ENCODE assay signal across 17 cellular contexts in genomic region chr22:24095816-24096215, GRCh38.
DNase-seq lines count a peak whose midpoint lies in the region; TF ChIP-seq lines count a peak whose summit lies in the region.
"Had no signal": no experiment of that assay in that cellular context is flagged by ENCODE, and none has a peak within 500 bp of the region (broad histone marks: within the 10 kb centered on the region; RNA-seq: fewer than 3 reads in every experiment).

No MANE protein-coding gene starts in this region.

- H3K9me3 Mint-ChIP-seq in MCF 10A (ENCODE audit: unreplicated experiment) = no peaks in the 10 kb centered on the region

- TF ChIP-seq POLR2A in spleen (IDR thresholded peaks at IDR 0.05) = no peak

- H3K4me1 Mint-ChIP-seq in MCF 10A (ENCODE audit: insufficient read depth, unreplicated experiment) = no peaks in the 10 kb centered on the region
- H3K4me1 Mint-ChIP-seq: B cell had no signal

- H3K27ac ChIP-seq in spleen (no peak overlapping the region), A673 (ENCODE audit: low read depth, low read length, poor library complexity, severe bottlenecking) (no peak overlapping the region)

- CTCF ChIA-PET in MCF 10A (lab: Yijun Ruan, JAX) (interaction anchor here (0.6 to 0.9 kb wide), 3 partner anchors 9 to 378 kb away, joined by 3 to 4 read pairs (median 4); no protein-coding TSS in a partner anchor), A673 (lab: Charles Lee) (interaction anchor here (0.6 kb wide), 1 partner anchor 134 kb away, joined by 5 read pairs; no protein-coding TSS in a partner anchor)

- no peak overlapping the region for H3K4me3 Mint-ChIP-seq in MCF 10A (ENCODE audit: unreplicated experiment)
- H3K4me3 Mint-ChIP-seq: B cell had no signal

- BruUV-seq in MCF 10A (replicated peaks; lab: Mats Ljungman, UMichigan) (no TSS peak), A673 (replicated peaks; lab: Mats Ljungman, UMichigan) (no TSS peak)

- peak; percentile 20 for DNase-seq in NCI-H82 (lab: John Stamatoyannopoulos, UW)
- no peak for DNase-seq in NCI-H82 treated with DMSO at 0.1 percent for 48 hours (lab: John Stamatoyannopoulos, UW; ENCODE audit: unreplicated experiment)
- peak; percentile 22 for DNase-seq in HFF-Myc (ENCODE audit: extremely low read depth, low read depth)
- peak; percentile 23 for DNase-seq in fibroblast of villous mesenchyme (ENCODE audit: low read depth)
- DNase-seq in spleen = peak; percentile 16
- DNase-seq in MCF 10A (ENCODE audit: unreplicated experiment) = no peak
- no peak for DNase-seq in cortex of kidney (lab: John Stamatoyannopoulos, UW)
- no peak for DNase-seq in A673 (ENCODE audit: low spot score)
- DNase-seq: 8988T, DMS79 treated with DMSO at 0.1 percent for 48 hours, KBM-7, NCI-H1417 treated with DMSO at 0.1 percent for 48 hours, NCI-H2029, NCI-H446, NCI-H526 treated with DMSO at 0.1 percent for 48 hours, SHP77 treated with DMSO at 0.1 percent for 48 hours had no signal

- no peaks in the 10 kb centered on the region for H3K9me3 ChIP-seq in spleen
- no peaks in the 10 kb centered on the region for H3K9me3 ChIP-seq in A673 (ENCODE audit: low read depth, low read length, poor library complexity, severe bottlenecking)

- H3K27me3 Mint-ChIP-seq in MCF 10A (ENCODE audit: insufficient read depth, unreplicated experiment) = no peaks in the 10 kb centered on the region
- H3K27me3 Mint-ChIP-seq: B cell had no signal

- H3K4me1 ChIP-seq in spleen (peaks cover 0 to 18% (median 4%) of the 10 kb centered on the region in 6 donors), A673 (ENCODE audit: insufficient read depth, low read length, poor library complexity, severe bottlenecking) (no peaks in the 10 kb centered on the region)

- H3K4me3 ChIP-seq in HFF-Myc (replicated peaks; ENCODE audit: low read depth, low read length) (no peak overlapping the region), fibroblast of villous mesenchyme (ENCODE audit: low read depth, low read length) (no peak overlapping the region), spleen (no peak overlapping the region), A673 (ENCODE audit: low read depth, low read length, poor library complexity, severe bottlenecking) (no peak overlapping the region)

- intact Hi-C loops in spleen (cut with DNase I; ENCODE audit: low total_unique reads) = no loop called here
- intact Hi-C loops in MCF 10A (cut with micrococcal nuclease) = no loop called here
- intact Hi-C loops in A673 (cut with micrococcal nuclease; ENCODE audit: unreplicated experiment) = no loop called here

- WGBS in spleen, 5 donors = 90 to 100% (median 95%) methylated on average over 5 to 6 of the region's 6 CpGs

- TF ChIP-seq CTCF in HFF-Myc (IDR thresholded peaks at IDR 0.05; ENCODE audit: low read depth, low read length, missing control alignments) (no peak), fibroblast of villous mesenchyme (IDR thresholded peaks at IDR 0.05; ENCODE audit: insufficient read depth, low read depth, low read length) (no peak), spleen (IDR thresholded peaks at IDR 0.05 in 8 of 11, conservative IDR thresholded peaks at IDR 0.05 in 3 of 11) (no peak), MCF 10A (IDR thresholded peaks at IDR 0.05; ENCODE audit: unreplicated experiment) (no peak), A673 (conservative IDR thresholded peaks at IDR 0.05; ENCODE audit: low read depth, low read length) (no peak)

- H3K36me3 ChIP-seq in spleen (peaks cover 0 to 97% (median 58%) of the 10 kb centered on the region in 6 donors), A673 (ENCODE audit: insufficient read depth, low read length, poor library complexity, severe bottlenecking) (peaks cover 22% of the 10 kb centered on the region)

- peaks cover 53% of the 10 kb centered on the region for H3K36me3 Mint-ChIP-seq in MCF 10A (ENCODE audit: insufficient read depth, unreplicated experiment)

- no peaks in the 10 kb centered on the region for H3K27me3 ChIP-seq in spleen (replicated peaks in 1 of 7)
- H3K27me3 ChIP-seq in A673 (replicated peaks; ENCODE audit: insufficient read depth, low read depth, low read length, poor library complexity) = no peaks in the 10 kb centered on the region

- POLR2A ChIA-PET in MCF 10A (lab: Yijun Ruan, JAX) (interaction anchor here (0.7 kb wide), 1 partner anchor 47 kb away, joined by 3 read pairs; no protein-coding TSS in a partner anchor), A673 (lab: Charles Lee; ENCODE audit: low non-redundant PET) (no interaction called here)

- H3K27ac Mint-ChIP-seq in MCF 10A (ENCODE audit: low read depth, unreplicated experiment) = no peak overlapping the region
- H3K27ac Mint-ChIP-seq: B cell had no signal

Comparison
In these comparisons a context has a peak if more than half of its experiments do, and no peak if none do; other contexts are left out.
1. DNase-seq: peak in NCI-H82 (single experiment), HFF-Myc (single experiment), fibroblast of villous mesenchyme (single experiment) and spleen (single experiment); none in NCI-H82 treated with DMSO at 0.1 percent for 48 hours (single experiment), MCF 10A (single experiment), cortex of kidney (single experiment) and A673 (single experiment).